Comparison of ENCODE assay signal across 1 cellular context in genomic region chr2:240876475-240877251, GRCh38.
TF ChIP-seq lines count a peak whose summit lies in the region.

No MANE protein-coding gene starts in this region.

TF ChIP-seq in HepG2, 621 proteins besides CTCF, POLR2A, EP300 and RAD21 (continued from another document and continues in another):
- TF ChIP-seq FOXO4 (CRISPR knock-in tag; conservative IDR thresholded peaks at IDR 0.05) (0 out of 2 replicates have a peak, but pooled peaks have one; percentile 96), BRCA1 (CRISPR knock-in tag; IDR thresholded peaks at IDR 0.05) (no peak), HINFP (CRISPR knock-in tag; IDR thresholded peaks at IDR 0.05; ENCODE audit: low read depth) (peak; percentile 90), POLR2AphosphoS5 (IDR thresholded peaks at IDR 0.05; ENCODE audit: low read depth, low read length) (peak; percentile 86), FOXO1 (CRISPR knock-in tag; IDR thresholded peaks at IDR 0.05) (peak; percentile 57; the same call in 1 of the 2 replicates), ZKSCAN1 (IDR thresholded peaks at IDR 0.05; ENCODE audit: low read length) (no peak), HNRNPK (IDR thresholded peaks at IDR 0.05; ENCODE audit: low read depth, low read length, poor library complexity, severe bottlenecking) (no peak), ZFP36L2 (CRISPR knock-in tag; IDR thresholded peaks at IDR 0.05) (no peak; the same call in 1 of the 2 replicates), DNMT3B (CRISPR knock-in tag; conservative IDR thresholded peaks at IDR 0.05) (0 out of 2 replicates have a peak, but pooled peaks have one; percentile 67), ZFP41 (CRISPR knock-in tag; IDR thresholded peaks at IDR 0.05; ENCODE audit: borderline replicate concordance) (no peak), HHEX (CRISPR knock-in tag; IDR thresholded peaks at IDR 0.05) (0 out of 2 replicates have a peak, but pooled peaks have one; percentile 26), CBFB (CRISPR knock-in tag; IDR thresholded peaks at IDR 0.05) (no peak), ZNF441 (CRISPR knock-in tag; IDR thresholded peaks at IDR 0.05; ENCODE audit: borderline replicate concordance) (peak; percentile 90), NFAT5 (CRISPR knock-in tag; IDR thresholded peaks at IDR 0.05) (peak; percentile 67), JUN (CRISPR knock-in tag; IDR thresholded peaks at IDR 0.05) (peak; percentile 77; the same call in 1 of the 2 replicates), ZNF343 (CRISPR knock-in tag; IDR thresholded peaks at IDR 0.05) (peak; percentile 97), PAWR (CRISPR knock-in tag; IDR thresholded peaks at IDR 0.05; ENCODE audit: borderline replicate concordance) (0 out of 2 replicates have a peak, but pooled peaks have one; percentile 74), MIXL1 (CRISPR knock-in tag; IDR thresholded peaks at IDR 0.05) (peak; percentile 69), PRDM10 (CRISPR knock-in tag; IDR thresholded peaks at IDR 0.05; ENCODE audit: low read depth) (peak; percentile 53; the same call in 1 of the 2 replicates), CREM (IDR thresholded peaks at IDR 0.05) (no peak), CREM (CRISPR knock-in tag; IDR thresholded peaks at IDR 0.05) (no peak), KDM4B (CRISPR knock-in tag; IDR thresholded peaks at IDR 0.05) (0 out of 2 replicates have a peak, but pooled peaks have one; percentile 27), ZNF720 (CRISPR knock-in tag; IDR thresholded peaks at IDR 0.05) (no peak), KMT2A (CRISPR knock-in tag; IDR thresholded peaks at IDR 0.05) (no peak), TBP (CRISPR knock-in tag; IDR thresholded peaks at IDR 0.05) (no peak), GRHL1 (CRISPR knock-in tag; conservative IDR thresholded peaks at IDR 0.05) (no peak), ZMAT3 (CRISPR knock-in tag; conservative IDR thresholded peaks at IDR 0.05) (peak; percentile 89), ZNF430 (CRISPR knock-in tag; IDR thresholded peaks at IDR 0.05) (peak; percentile 93), ZNF749 (CRISPR knock-in tag; IDR thresholded peaks at IDR 0.05; ENCODE audit: borderline replicate concordance) (no peak; the same call in 1 of the 2 replicates), ZNF766 (CRISPR knock-in tag; IDR thresholded peaks at IDR 0.05; ENCODE audit: borderline replicate concordance) (0 out of 2 replicates have a peak, but pooled peaks have one; percentile 44), ZNF660 (CRISPR knock-in tag; IDR thresholded peaks at IDR 0.05; ENCODE audit: borderline replicate concordance, low read depth) (no peak), ELK4 (CRISPR knock-in tag; IDR thresholded peaks at IDR 0.05; ENCODE audit: borderline replicate concordance) (no peak), ZBED4 (CRISPR knock-in tag; IDR thresholded peaks at IDR 0.05; ENCODE audit: borderline replicate concordance) (peak; percentile 99), ZNF644 (CRISPR knock-in tag; IDR thresholded peaks at IDR 0.05; ENCODE audit: low read depth) (peak; percentile 71), ZBTB7A (CRISPR knock-in tag; IDR thresholded peaks at IDR 0.05) (peak; percentile 63; the same call in 1 of the 2 replicates), SOX5 (CRISPR knock-in tag; IDR thresholded peaks at IDR 0.05; ENCODE audit: borderline replicate concordance) (peak; percentile 74; the same call in 1 of the 2 replicates), GTF2F1 (IDR thresholded peaks at IDR 0.05; ENCODE audit: low read length) (no peak), XRCC5 (optimal IDR thresholded peaks at IDR 0.05; ENCODE audit: low read length) (peak; percentile 83), PLSCR1 (CRISPR knock-in tag; IDR thresholded peaks at IDR 0.05; ENCODE audit: borderline replicate concordance) (no peak), JUNB (CRISPR knock-in tag; IDR thresholded peaks at IDR 0.05; ENCODE audit: borderline replicate concordance) (no peak), ZNF605 (CRISPR knock-in tag; IDR thresholded peaks at IDR 0.05) (peak; percentile 95), ZNF256 (CRISPR knock-in tag; conservative IDR thresholded peaks at IDR 0.05) (no peak), ZNF510 (CRISPR knock-in tag; IDR thresholded peaks at IDR 0.05; ENCODE audit: low read depth) (peak; percentile 56; the same call in 1 of the 2 replicates)
